ENCODE assay signal across 8 cellular contexts in the genomic region with DNA sequence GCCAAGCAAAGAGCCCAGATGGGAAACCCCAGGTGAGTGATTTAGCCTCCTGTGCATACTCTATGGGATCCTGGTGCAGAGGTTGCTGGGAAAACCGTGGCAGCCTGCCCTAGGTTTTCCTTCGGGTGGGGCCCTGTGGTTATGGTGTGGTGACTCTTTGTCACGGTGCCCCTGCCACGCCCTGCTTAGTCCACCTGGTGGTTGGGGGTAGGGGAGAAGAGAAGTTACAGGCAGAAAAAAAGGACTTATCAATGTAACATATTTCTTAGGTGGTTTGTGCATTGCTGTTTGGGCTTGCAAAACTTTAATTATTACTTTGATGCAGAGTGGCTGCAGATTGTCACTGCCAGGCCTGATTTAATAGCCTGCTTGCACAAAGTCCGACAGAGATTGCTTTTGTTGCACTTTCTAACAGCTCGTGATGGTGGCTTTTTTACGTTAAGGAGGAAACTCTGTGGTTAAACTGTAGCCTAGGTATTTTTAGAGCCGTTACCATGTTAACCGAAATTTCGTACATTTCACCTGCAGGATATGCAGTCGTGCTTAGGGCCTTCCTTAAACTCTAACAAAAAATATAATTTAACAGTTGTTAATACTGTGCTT.
A peak's percentile ranks its signal among the peaks of the same experiment; 100 is the strongest.
DNase-seq lines count a peak whose midpoint lies in the region; ATAC-seq lines count a peak whose summit lies in the region.

No MANE protein-coding gene starts in this region.

- peak; percentile 64 for ATAC-seq in HG02840 (IDR thresholded peaks at IDR 0.05; ENCODE audit: low FRiP score, unreplicated experiment)

- DNase-seq in NCI-H2081 (lab: John Stamatoyannopoulos, UW) (peak; percentile 27 to 48), NCI-H2081 treated with DMSO at 0.1 percent for 48 hours (lab: John Stamatoyannopoulos, UW) (no peak), NCI-H69 (lab: John Stamatoyannopoulos, UW) (peak; percentile 93), kidney glomerular epithelial cell (lab: John Stamatoyannopoulos, UW) (peak; percentile 40), inferior parietal cortex (ENCODE audit: extremely low spot score) (no peak)
- peak; percentile 8 to 13 for DNase-seq in activated T-helper 1 cell treated with anti-CD3 and anti-CD28 coated beads, Interleukin-2, amount 50 U/mL, for 16 hours (ENCODE audit: low read depth in 1 of 2, low spot score in 1 of 2)
- peak; percentile 14 to 29 for DNase-seq in stimulated activated CD8-positive, alpha-beta memory T cell treated with anti-CD3 and anti-CD28 coated beads, Interleukin-7, amount 100 ng/mL, for 48 hours (ENCODE audit: extremely low read depth in 1 of 2, low read depth in 1 of 2)

Comparison
In these comparisons a context has a peak if more than half of its experiments do, and no peak if none do; other contexts are left out.
1. DNase-seq: peak in NCI-H2081 (2 of 2), NCI-H69 (single experiment), activated T-helper 1 cell treated with anti-CD3 and anti-CD28 coated beads, Interleukin-2, amount 50 U/mL, for 16 hours (2 of 2), kidney glomerular epithelial cell (single experiment) and stimulated activated CD8-positive, alpha-beta memory T cell treated with anti-CD3 and anti-CD28 coated beads, Interleukin-7, amount 100 ng/mL, for 48 hours (2 of 2); none in NCI-H2081 treated with DMSO at 0.1 percent for 48 hours (single experiment) and inferior parietal cortex (single experiment).